10 cellular contexts compared by ENCODE assay signal in genomic region chr11:76788661-76789442, GRCh38. TPM values are rescaled to one million over a fixed set of nuclear protein-coding genes. Genes with fewer than 3 reads are reported as not detected.
DNase-seq lines count a peak whose midpoint lies in the region; ATAC-seq, FAIRE-seq and TF ChIP-seq lines count a peak whose summit lies in the region.
"Had no signal": no experiment of that assay in that cellular context is flagged by ENCODE, and none has a peak within 500 bp of the region (broad histone marks: within the 10 kb centered on the region; RNA-seq: fewer than 3 reads in every experiment).

No MANE protein-coding gene starts in this region.

- H3K9me3 ChIP-seq in HUES48 (ENCODE audit: control insufficient read depth, insufficient read depth, low read length) (peaks cover 17% of the 10 kb centered on the region; the same call in 1 of the 2 replicates), kidney (ENCODE audit: control insufficient read depth in 1 of 2, low read length in 2 of 2) (no peaks in the 10 kb centered on the region), small intestine (ENCODE audit: control insufficient read depth, low read depth) (no peaks in the 10 kb centered on the region), MG63 (no peaks in the 10 kb centered on the region)

- peaks cover 3% of the 10 kb centered on the region for H3K36me3 Mint-ChIP-seq in activated T-helper 2 cell treated with anti-CD3 and anti-CD28 coated beads, Interferon-gamma antibody, Interleukin-2, Interleukin-4, amounts not matched to agents 10 μg/mL and 5 μg/mL and 100 μg/mL, durations not matched to agents 14 hours and 24 hours and 36 hours (ENCODE audit: low read depth)
- no peaks in the 10 kb centered on the region for H3K36me3 Mint-ChIP-seq in activated CD4-positive, alpha-beta T cell treated with anti-CD3 and anti-CD28 coated beads for 36 hours (ENCODE audit: low read depth)
- H3K36me3 Mint-ChIP-seq: activated naive CD8-positive, alpha-beta T cell treated with anti-CD3 and anti-CD28 coated beads, Interleukin-2, amount 10 ng/mL, durations not matched to agents 7 days and 5 days had no signal

- H3K9ac ChIP-seq in HUES48 (ENCODE audit: low read depth, low read length) (no peak overlapping the region), kidney (ENCODE audit: low read length in 2 of 2) (no peak overlapping the region)

- ATAC-seq in activated CD4-positive, alpha-beta T cell treated with anti-CD3 and anti-CD28 coated beads for 36 hours: no peak

- H3K4me1 ChIP-seq in HUES48 (ENCODE audit: control insufficient read depth, insufficient read depth, low read length): peaks cover 33% of the 10 kb centered on the region
- H3K4me1 ChIP-seq in kidney (ENCODE audit: control insufficient read depth in 1 of 2, insufficient read depth in 1 of 2, low read depth in 1 of 2, low read length in 2 of 2): peaks cover 31 to 38% of the 10 kb centered on the region in 2 donors
- H3K4me1 ChIP-seq in small intestine (ENCODE audit: control insufficient read depth in 2 of 2, insufficient read depth in 1 of 2, low read depth in 1 of 2, low read length in 1 of 2): peaks cover 0 to 19% of the 10 kb centered on the region in 2 donors

- intact Hi-C loops in kidney (cut with DNase I): no loop called here
- intact Hi-C loops in activated T-helper 2 cell treated with anti-CD3 and anti-CD28 coated beads, Interferon-gamma antibody, Interleukin-2, Interleukin-4, amounts not matched to agents 10 μg/mL and 5 μg/mL and 100 μg/mL, durations not matched to agents 14 hours and 24 hours and 36 hours (cut with micrococcal nuclease): loop anchor here (10.0 kb wide), 1 partner anchor 554 kb away; no protein-coding TSS in a partner anchor
- intact Hi-C loops in activated CD4-positive, alpha-beta T cell treated with anti-CD3 and anti-CD28 coated beads for 36 hours (cut with DNase I, micrococcal nuclease): loop anchor here in 1 of 2 experiments (10.0 kb wide), 1 partner anchor 344 kb away; the partner anchor contains the start of gene EMSY

- TF ChIP-seq CTCF in VCaP (conservative IDR thresholded peaks at IDR 0.05): no peak
- no peak for TF ChIP-seq CTCF in kidney (IDR thresholded peaks at IDR 0.05; ENCODE audit: borderline replicate concordance, extremely low read depth, insufficient read depth)

- POLR2A ChIA-PET in activated CD4-positive, alpha-beta T cell treated with anti-CD3 and anti-CD28 coated beads for 36 hours (lab: Charles Lee): interaction anchor here (1.0 kb wide), 1 partner anchor 15 kb away, joined by 4 read pairs; no protein-coding TSS in a partner anchor

- H3K36me3 ChIP-seq in HUES48 (ENCODE audit: control insufficient read depth, insufficient read depth, low read length) (peaks cover 8% of the 10 kb centered on the region; the same call in 1 of the 2 replicates), kidney (ENCODE audit: control insufficient read depth in 1 of 2, insufficient read depth in 2 of 2, low read length in 2 of 2) (peaks cover 0 to 2% of the 10 kb centered on the region in 2 donors), small intestine (ENCODE audit: control insufficient read depth in 2 of 2, insufficient read depth in 2 of 2, low read length in 2 of 2) (no peaks in the 10 kb centered on the region), MG63 (peaks cover 11% of the 10 kb centered on the region; the same call in 1 of the 2 replicates)

- CTCF ChIA-PET in activated CD4-positive, alpha-beta T cell treated with anti-CD3 and anti-CD28 coated beads for 36 hours (lab: Charles Lee): interaction anchor here (1.2 kb wide), 1 partner anchor 54 kb away, joined by 3 read pairs; no protein-coding TSS in a partner anchor

- FAIRE-seq in kidney (lab: Jason Lieb, UNC): no peak
- FAIRE-seq in small intestine (lab: Jason Lieb, UNC): no peak

- no peaks in the 10 kb centered on the region for H3K9me3 Mint-ChIP-seq in activated T-helper 2 cell treated with anti-CD3 and anti-CD28 coated beads, Interferon-gamma antibody, Interleukin-2, Interleukin-4, amounts not matched to agents 10 μg/mL and 5 μg/mL and 100 μg/mL, durations not matched to agents 14 hours and 24 hours and 36 hours
- no peaks in the 10 kb centered on the region for H3K9me3 Mint-ChIP-seq in activated CD4-positive, alpha-beta T cell treated with anti-CD3 and anti-CD28 coated beads for 36 hours (ENCODE audit: low read depth)

- H3K4me1 Mint-ChIP-seq in activated T-helper 2 cell treated with anti-CD3 and anti-CD28 coated beads, Interferon-gamma antibody, Interleukin-2, Interleukin-4, amounts not matched to agents 10 μg/mL and 5 μg/mL and 100 μg/mL, durations not matched to agents 14 hours and 24 hours and 36 hours (ENCODE audit: low read depth): peaks cover 17% of the 10 kb centered on the region
- peaks cover 7% of the 10 kb centered on the region for H3K4me1 Mint-ChIP-seq in activated CD4-positive, alpha-beta T cell treated with anti-CD3 and anti-CD28 coated beads for 36 hours
- H3K4me1 Mint-ChIP-seq: activated naive CD8-positive, alpha-beta T cell treated with anti-CD3 and anti-CD28 coated beads, Interleukin-2, amount 10 ng/mL, durations not matched to agents 7 days and 5 days had no signal

- no peak overlapping the region for H3K4me3 Mint-ChIP-seq in activated T-helper 2 cell treated with anti-CD3 and anti-CD28 coated beads, Interferon-gamma antibody, Interleukin-2, Interleukin-4, amounts not matched to agents 10 μg/mL and 5 μg/mL and 100 μg/mL, durations not matched to agents 14 hours and 24 hours and 36 hours (ENCODE audit: low read depth)
- H3K4me3 Mint-ChIP-seq in activated CD4-positive, alpha-beta T cell treated with anti-CD3 and anti-CD28 coated beads for 36 hours: no peak overlapping the region
- H3K4me3 Mint-ChIP-seq: activated naive CD8-positive, alpha-beta T cell treated with anti-CD3 and anti-CD28 coated beads, Interleukin-2, amount 10 ng/mL, durations not matched to agents 7 days and 5 days had no signal

- peaks cover 7% of the 10 kb centered on the region for H3K27me3 Mint-ChIP-seq in activated T-helper 2 cell treated with anti-CD3 and anti-CD28 coated beads, Interferon-gamma antibody, Interleukin-2, Interleukin-4, amounts not matched to agents 10 μg/mL and 5 μg/mL and 100 μg/mL, durations not matched to agents 14 hours and 24 hours and 36 hours (ENCODE audit: low read depth)
- peaks cover 19% of the 10 kb centered on the region for H3K27me3 Mint-ChIP-seq in activated CD4-positive, alpha-beta T cell treated with anti-CD3 and anti-CD28 coated beads for 36 hours

- no peak overlapping the region for H3K4me3 ChIP-seq in HUES48 (ENCODE audit: low read depth, low read length)
- no peak overlapping the region for H3K4me3 ChIP-seq in kidney (ENCODE audit: low read length in 2 of 2)
- H3K4me3 ChIP-seq in small intestine (ENCODE audit: low read depth in 1 of 2, low read length in 2 of 2): no peak overlapping the region
- H3K4me3 ChIP-seq in MG63: no peak overlapping the region

- no peaks in the 10 kb centered on the region for H3K27me3 ChIP-seq in HUES48 (ENCODE audit: control insufficient read depth, insufficient read depth, low read length)
- no peaks in the 10 kb centered on the region for H3K27me3 ChIP-seq in small intestine (ENCODE audit: control insufficient read depth in 2 of 2, insufficient read depth in 2 of 2, low read length in 2 of 2)
- no peaks in the 10 kb centered on the region for H3K27me3 ChIP-seq in MG63

- H3K27ac Mint-ChIP-seq in activated T-helper 2 cell treated with anti-CD3 and anti-CD28 coated beads, Interferon-gamma antibody, Interleukin-2, Interleukin-4, amounts not matched to agents 10 μg/mL and 5 μg/mL and 100 μg/mL, durations not matched to agents 14 hours and 24 hours and 36 hours: no peak overlapping the region
- no peak overlapping the region for H3K27ac Mint-ChIP-seq in activated CD4-positive, alpha-beta T cell treated with anti-CD3 and anti-CD28 coated beads for 36 hours
- H3K27ac Mint-ChIP-seq: activated naive CD8-positive, alpha-beta T cell treated with anti-CD3 and anti-CD28 coated beads, Interleukin-2, amount 10 ng/mL, durations not matched to agents 7 days and 5 days had no signal

- 21 to 60% (median 44%) methylated on average over 10 of the region's 10 CpGs for WGBS in small intestine, 3 donors

- H3K27ac ChIP-seq in HUES48 (ENCODE audit: low read depth, low read length) (peak overlapping the region; percentile 62), VCaP (peak overlapping the region; percentile 95), kidney (ENCODE audit: low read depth in 2 of 2, low read length in 2 of 2) (peak overlapping the region; percentile 3 to 58), small intestine (ENCODE audit: low read depth in 1 of 2, low read length in 1 of 2) (peak overlapping the region; percentile 68 to 71)

- peak; percentile 91 for DNase-seq in kidney
- peak; percentile 92 for DNase-seq in small intestine
- DNase-seq in MG63: no peak
- no peak for DNase-seq in activated T-helper 2 cell treated with anti-CD3 and anti-CD28 coated beads, Interferon-gamma antibody, Interleukin-2, Interleukin-4, amounts not matched to agents 10 μg/mL and 5 μg/mL and 100 μg/mL, durations not matched to agents 14 hours and 24 hours and 36 hours (ENCODE audit: low spot score)
- no peak for DNase-seq in activated CD4-positive, alpha-beta T cell treated with anti-CD3 and anti-CD28 coated beads for 36 hours
- DNase-seq in NCI-H446 (lab: John Stamatoyannopoulos, UW): no peak
- DNase-seq: activated naive CD8-positive, alpha-beta T cell treated with anti-CD3 and anti-CD28 coated beads, Interleukin-2, amount 10 ng/mL, durations not matched to agents 7 days and 5 days; NCI-H2171 treated with DMSO at 0.1 percent for 48 hours had no signal

RNA-seq across cellular contexts. Expression of gene TSKU, which starts 5.7 kb away (rescaled TPM):
- total RNA-seq in kidney: 27.3 TPM
- polyA plus RNA-seq in kidney (ENCODE audit: insufficient read depth, low read depth, low replicate concordance) (41.0 TPM), small intestine (10 to 100 TPM; 21.9 to 42.7 (median 22.8) TPM)
- 4.8 and 8.2 TPM in 2 replicates for total RNA-seq in MG63 (2014; rRNA removed; shearing (Covaris generic); ENCODE audit: low replicate concordance)
- 13.7 and 15.3 TPM in 2 replicates for total RNA-seq in activated T-helper 2 cell treated with anti-CD3 and anti-CD28 coated beads, Interferon-gamma antibody, Interleukin-2, Interleukin-4, amounts not matched to agents 10 μg/mL and 5 μg/mL and 100 μg/mL, durations not matched to agents 14 hours and 24 hours and 36 hours
- 1 to 10 TPM; 8.0 to 8.3 TPM for total RNA-seq in activated CD4-positive, alpha-beta T cell treated with anti-CD3 and anti-CD28 coated beads for 36 hours

Comparison
In these comparisons a context has a peak if more than half of its experiments do, and no peak if none do; other contexts are left out.
1. H3K27ac ChIP-seq: peak in every context shown above with its lines; median percentile 95 in VCaP; 70 in small intestine; 62 in HUES48; 30 in kidney.
2. DNase-seq: peak in kidney (single experiment) and small intestine (single experiment); none in MG63 (single experiment), activated T-helper 2 cell treated with anti-CD3 and anti-CD28 coated beads, Interferon-gamma antibody, Interleukin-2, Interleukin-4, amounts not matched to agents 10 μg/mL and 5 μg/mL and 100 μg/mL, durations not matched to agents 14 hours and 24 hours and 36 hours (single experiment), activated CD4-positive, alpha-beta T cell treated with anti-CD3 and anti-CD28 coated beads for 36 hours (single experiment) and NCI-H446 (0 of 2).